28 cellular contexts compared by ENCODE assay signal in the genomic region with DNA sequence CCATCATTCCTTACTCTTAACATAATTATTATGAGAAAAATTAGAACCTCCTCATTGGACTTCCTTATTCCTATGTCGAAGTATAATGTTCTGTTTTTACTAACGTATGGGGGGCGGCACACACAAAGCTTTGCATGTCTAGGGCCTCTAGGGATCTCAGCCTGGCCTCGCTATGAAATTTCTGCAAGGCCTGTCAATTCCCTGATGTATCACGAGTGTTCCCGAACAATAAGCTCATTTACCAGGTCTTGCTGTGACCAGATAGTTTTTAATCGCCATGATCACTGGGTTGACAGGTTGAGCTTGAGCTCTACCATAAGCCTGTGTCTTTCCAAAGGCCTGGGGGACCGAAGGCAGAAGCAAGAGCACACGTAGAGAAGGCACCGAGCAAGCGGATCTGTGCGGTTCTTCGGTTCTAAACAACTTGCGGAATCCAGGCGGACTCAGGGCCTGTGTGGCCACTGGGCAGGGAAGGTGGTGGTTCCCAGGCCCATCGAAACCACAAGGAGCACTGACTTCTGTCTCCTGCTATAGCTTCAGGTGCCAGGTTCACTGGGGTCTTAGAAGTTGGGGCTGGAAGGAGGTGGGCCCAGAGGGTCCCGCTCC. TPM values are rescaled to one million over a fixed set of nuclear protein-coding genes. Genes with fewer than 3 reads are reported as not detected.
DNase-seq lines count a peak whose midpoint lies in the region; ATAC-seq and TF ChIP-seq lines count a peak whose summit lies in the region.
"Had no signal": no experiment of that assay in that cellular context is flagged by ENCODE, and none has a peak within 500 bp of the region (broad histone marks: within the 10 kb centered on the region; RNA-seq: fewer than 3 reads in every experiment).

No MANE protein-coding gene starts in this region.

- intact Hi-C loops in Right ventricle myocardium superior (cut with DNase I): no loop called here
- intact Hi-C loops in left ventricle myocardium superior (cut with micrococcal nuclease): no loop called here
- intact Hi-C loops in activated B cell treated with CpG ODN at 0.5 μM for 24 hours (cut with micrococcal nuclease): no loop called here
- intact Hi-C loops in transverse colon (cut with DNase I; ENCODE audit: low total_unique reads): no loop called here

- no peak overlapping the region for H3K4me2 ChIP-seq in osteoblast (ENCODE audit: insufficient read depth, low read length)

- H3K36me3 Mint-ChIP-seq in activated B cell treated with CpG ODN at 0.5 μM for 24 hours (ENCODE audit: low read depth): no peaks in the 10 kb centered on the region

- H3K79me2 ChIP-seq in osteoblast (ENCODE audit: insufficient read depth, low read length): no peaks in the 10 kb centered on the region
- H3K79me2 ChIP-seq: parathyroid adenoma had no signal

- no peaks in the 10 kb centered on the region for H4K20me1 ChIP-seq in osteoblast (ENCODE audit: insufficient read depth, low read length)

- CTCF ChIA-PET in activated B cell treated with CpG ODN at 0.5 μM for 24 hours (lab: Charles Lee): interaction anchor here (0.6 to 2.2 kb wide), 10 partner anchors 9 to 1250 kb away, joined by 3 to 11 read pairs (median 3); partner anchors contain the start of gene FXYD2

- peaks cover 10% of the 10 kb centered on the region for H3K27me3 Mint-ChIP-seq in activated B cell treated with CpG ODN at 0.5 μM for 24 hours

- TF ChIP-seq CTCF in activated B cell treated with CpG ODN at 0.5 μM for 24 hours (IDR thresholded peaks at IDR 0.05): no peak
- no peak for TF ChIP-seq CTCF in osteoblast (IDR thresholded peaks at IDR 0.05; ENCODE audit: extremely low read depth, low read depth, low read length)
- no peak for TF ChIP-seq CTCF in transverse colon (IDR thresholded peaks at IDR 0.05)
- TF ChIP-seq CTCF in coronary artery (IDR thresholded peaks at IDR 0.05): no peak
- no peak for TF ChIP-seq CTCF in foreskin fibroblast (IDR thresholded peaks at IDR 0.05; ENCODE audit: low read depth, low read length)

- DNase-seq in Right ventricle myocardium superior (peak; percentile 13), left ventricle myocardium superior (no peak), activated B cell treated with CpG ODN at 0.5 μM for 24 hours (no peak), osteoblast (ENCODE audit: insufficient read length, low spot score, missing footprints) (peak; percentile 13), transverse colon (peak; percentile 1), coronary artery (ENCODE audit: low spot score) (no peak), NCI-H524 treated with DMSO at 0.1 percent for 48 hours (lab: John Stamatoyannopoulos, UW) (no peak), foreskin fibroblast (no peak)
- DNase-seq: activated CD4-positive, alpha-beta T cell treated with anti-CD3 and anti-CD28 coated beads for 48 hours; activated naive CD4-positive, alpha-beta T cell; activated T-cell treated with anti-CD3 and anti-CD28 coated beads, Interleukin-2, amount 50 U/mL, for 4 hours; cerebellar nuclear complex; hippocampal formation; left cardiac atrium; NCI-H1417; NCI-H2029; NCI-H69; nephron progenitor cell; SHP77 treated with DMSO at 0.1 percent for 48 hours; small intestine; stimulated activated naive CD8-positive, alpha-beta T cell treated with anti-CD3 and anti-CD28 coated beads, Interleukin-15, Interleukin-2, amounts not matched to agents 100 U/mL and 50 U/mL, for 24 hours had no signal

- ATAC-seq in Right ventricle myocardium superior (ENCODE audit: poor library complexity) (no peak), left ventricle myocardium superior (no peak), activated B cell treated with CpG ODN at 0.5 μM for 24 hours (ENCODE audit: low read depth) (peak; percentile 53)
- ATAC-seq: activated T-cell treated with anti-CD3 and anti-CD28 coated beads, Interleukin-2, amount 50 U/mL, for 4 hours; K562; left cardiac atrium; Panc1; stimulated activated naive CD8-positive, alpha-beta T cell treated with anti-CD3 and anti-CD28 coated beads, Interleukin-15, Interleukin-2, amounts not matched to agents 100 U/mL and 50 U/mL, for 24 hours had no signal

- H3K9me3 ChIP-seq in osteoblast (ENCODE audit: low read depth, low read length): no peaks in the 10 kb centered on the region
- H3K9me3 ChIP-seq in transverse colon: no peaks in the 10 kb centered on the region

- WGBS in transverse colon (ENCODE audit: low coverage in 1 of 2), 2 donors: 84 to 88% methylated on average over 10 to 17 of the region's 17 CpGs

- H3K27ac ChIP-seq in osteoblast (ENCODE audit: low read depth, low read length) (no peak overlapping the region), transverse colon (no peak overlapping the region), coronary artery (no peak overlapping the region)
- H3K27ac ChIP-seq: dorsolateral prefrontal cortex, parathyroid adenoma had no signal

- H3K9me3 Mint-ChIP-seq in activated B cell treated with CpG ODN at 0.5 μM for 24 hours: no peaks in the 10 kb centered on the region
- H3K9me3 Mint-ChIP-seq: activated T-cell treated with anti-CD3 and anti-CD28 coated beads, Interleukin-2, amount 50 U/mL, for 4 hours; nephron progenitor cell had no signal

- peaks cover 19% of the 10 kb centered on the region for H3K4me1 Mint-ChIP-seq in activated B cell treated with CpG ODN at 0.5 μM for 24 hours

- H3K36me3 ChIP-seq in osteoblast (ENCODE audit: insufficient read depth, low read length): no peaks in the 10 kb centered on the region
- no peaks in the 10 kb centered on the region for H3K36me3 ChIP-seq in transverse colon

- H3K27ac Mint-ChIP-seq in activated B cell treated with CpG ODN at 0.5 μM for 24 hours: no peak overlapping the region
- H3K27ac Mint-ChIP-seq: B cell, nephron progenitor cell had no signal

- TF ChIP-seq EP300 in transverse colon (IDR thresholded peaks at IDR 0.05; ENCODE audit: low read depth): no peak

- H3K4me3 ChIP-seq in osteoblast (ENCODE audit: insufficient read depth, low read length): no peak overlapping the region
- H3K4me3 ChIP-seq in transverse colon: no peak overlapping the region
- H3K4me3 ChIP-seq in coronary artery: no peak overlapping the region
- H3K4me3 ChIP-seq in foreskin fibroblast (ENCODE audit: low read depth in 1 of 2, low read length in 2 of 2): no peak overlapping the region
- H3K4me3 ChIP-seq: dorsolateral prefrontal cortex, K562 had no signal

- no peak overlapping the region for H2AFZ ChIP-seq in osteoblast (ENCODE audit: low read length)
- H2AFZ ChIP-seq: parathyroid adenoma had no signal

- H3K4me1 ChIP-seq in osteoblast (ENCODE audit: insufficient read depth, low read length): no peaks in the 10 kb centered on the region
- peaks cover 0 to 20% (median 3%) of the 10 kb centered on the region in 4 donors for H3K4me1 ChIP-seq in transverse colon
- H3K4me1 ChIP-seq: parathyroid adenoma had no signal

- H3K27me3 ChIP-seq in osteoblast (ENCODE audit: insufficient read depth, low read length): peaks cover 10% of the 10 kb centered on the region
- no peaks in the 10 kb centered on the region for H3K27me3 ChIP-seq in transverse colon
- H3K27me3 ChIP-seq: dorsolateral prefrontal cortex had no signal

- in situ Hi-C loops in transverse colon (cut with MboI; ENCODE audit: low pct_ligation_motif_present in 1 of 4, low pct_unique_long_range_greater_than_20kb in 1 of 4, low sequenced_read_pairs in 3 of 4): no loop called here

- no peak for TF ChIP-seq POLR2A in transverse colon (IDR thresholded peaks at IDR 0.05)

- POLR2A ChIA-PET in activated B cell treated with CpG ODN at 0.5 μM for 24 hours (lab: Charles Lee): interaction anchor here (0.9 to 1.7 kb wide), 4 partner anchors 11 to 112 kb away, joined by 5 to 9 read pairs (median 5); partner anchors contain the start of gene FXYD2

- H3K4me3 Mint-ChIP-seq in activated B cell treated with CpG ODN at 0.5 μM for 24 hours: no peak overlapping the region
- H3K4me3 Mint-ChIP-seq: activated T-cell treated with anti-CD3 and anti-CD28 coated beads, Interleukin-2, amount 50 U/mL, for 4 hours; B cell; nephron progenitor cell had no signal

RNA-seq across cellular contexts. Expression of gene FXYD2, which starts 10.4 kb away (rescaled TPM):
- total RNA-seq in Right ventricle myocardium superior: 1.4 TPM
- 1.4 TPM for total RNA-seq in left ventricle myocardium superior
- 40.4 and 44.6 TPM in 2 replicates for total RNA-seq in activated B cell treated with CpG ODN at 0.5 μM for 24 hours
- not detected in 2 replicates for total RNA-seq in osteoblast
- 1 to 10 TPM in 2 of 4 donors, under 1 TPM in 1, not detected in 1; 0.64 to 1.2 (median 1.1) TPM for total RNA-seq in transverse colon
- total RNA-seq: A673, K562, MCF 10A had no signal

RNA-seq across cellular contexts. Expression of gene DSCAML1, which starts 37.9 kb away (rescaled TPM):
- total RNA-seq in Right ventricle myocardium superior (0.83 TPM), left ventricle myocardium superior (1.2 TPM), activated B cell treated with CpG ODN at 0.5 μM for 24 hours (1.5 and 3.6 TPM in 2 replicates), osteoblast (not detected in 2 replicates), transverse colon (1 to 10 TPM; 2.9 to 5.8 (median 3.3) TPM)
- total RNA-seq: A673; activated T-cell treated with anti-CD3 and anti-CD28 coated beads, Interleukin-2, amount 50 U/mL, for 4 hours; K562; MCF 10A had no signal

RNA-seq across cellular contexts. Expression of gene FXYD6, which starts 41.5 kb away (rescaled TPM):
- total RNA-seq in Right ventricle myocardium superior (34.6 TPM), left ventricle myocardium superior (35.4 TPM), activated B cell treated with CpG ODN at 0.5 μM for 24 hours (not detected in 2 replicates), osteoblast (not detected in 2 replicates), transverse colon (10 to 100 TPM; 29.2 to 62.5 (median 46.0) TPM)
- total RNA-seq: B cell, MCF 10A had no signal

Comparison
In these comparisons a context has a peak if more than half of its experiments do, and no peak if none do; other contexts are left out.
1. DNase-seq: peak in Right ventricle myocardium superior (single experiment), osteoblast (single experiment) and transverse colon (single experiment); none in left ventricle myocardium superior (single experiment), activated B cell treated with CpG ODN at 0.5 μM for 24 hours (single experiment), coronary artery (single experiment), NCI-H524 treated with DMSO at 0.1 percent for 48 hours (single experiment) and foreskin fibroblast (0 of 2).
2. RNA of gene FXYD2, which starts 10.4 kb away (total RNA-seq): 40.4 to 44.6 TPM in activated B cell treated with CpG ODN at 0.5 μM for 24 hours; 1.4 TPM in Right ventricle myocardium superior (single experiment), 1.4 TPM in left ventricle myocardium superior (single experiment), 0.64 to 1.2 TPM in transverse colon and not detected in osteoblast; every median in the first group is over 10 times any median in the second.
3. RNA of gene FXYD6, which starts 41.5 kb away (total RNA-seq): 29.2 to 62.5 TPM in transverse colon, 35.4 TPM in left ventricle myocardium superior (single experiment) and 34.6 TPM in Right ventricle myocardium superior (single experiment); not detected in activated B cell treated with CpG ODN at 0.5 μM for 24 hours and not detected in osteoblast; every median in the first group is over 10 times any median in the second.